In genomic region chr14:66508846-66509621, GRCh38 we compare ENCODE assay signal across 9 cellular contexts. TPM values are rescaled to one million over a fixed set of nuclear protein-coding genes. Genes with fewer than 3 reads are reported as not detected.
DNase-seq lines count a peak whose midpoint lies in the region; ATAC-seq, FAIRE-seq and TF ChIP-seq lines count a peak whose summit lies in the region.
"Had no signal": no experiment of that assay in that cellular context is flagged by ENCODE, and none has a peak within 500 bp of the region (broad histone marks: within the 10 kb centered on the region; RNA-seq: fewer than 3 reads in every experiment).

No MANE protein-coding gene starts in this region.

- 0% methylated on average over 40 to 48 of the region's 57 CpGs for WGBS in tibial nerve, 2 donors

- ATAC-seq in HG02759 (IDR thresholded peaks at IDR 0.05; ENCODE audit: unreplicated experiment) (peak; percentile 25), Panc1 (peak; percentile 16; the same call in 1 of the 2 replicates), HG03469 (IDR thresholded peaks at IDR 0.05; ENCODE audit: unreplicated experiment) (no peak)

- BruUV-seq in Panc1 (replicated peaks; lab: Mats Ljungman, UMichigan), result no TSS peak

- TF ChIP-seq EP300 in tibial nerve (IDR thresholded peaks at IDR 0.05), result no peak

- peak overlapping the region; percentile 85 for H2AFZ ChIP-seq in neuron (ENCODE audit: low read depth, low read length)

- DNase-seq in GM13977 (ENCODE audit: low spot score) (peak; percentile 80), Panc1 (ENCODE audit: low read depth, low spot score) (no peak), frontal cortex (ENCODE audit: low spot score in 2 of 2) (peak; percentile 29 to 39), tibial nerve (ENCODE audit: low spot score in 2 of 2) (peak; percentile 27 to 30)
- DNase-seq in activated naive CD4-positive, alpha-beta T cell treated with Interleukin-2 at 50 U/mL for 16 hours, result peak; percentile 63

- no peak for TF ChIP-seq POLR2A in tibial nerve (IDR thresholded peaks at IDR 0.05)

- CTCF ChIA-PET in Panc1 (lab: Charles Lee), result no interaction called here

- H3K4me1 ChIP-seq in Panc1 (ENCODE audit: control insufficient read depth, insufficient read depth, low read length) (peaks cover 3% of the 10 kb centered on the region; the same call in 1 of the 2 replicates), neuron (ENCODE audit: insufficient read depth, low read length) (peaks cover 20% of the 10 kb centered on the region), tibial nerve (peaks cover 0 to 21% (median 3%) of the 10 kb centered on the region in 4 donors)

- intact Hi-C loops in Panc1 (cut with micrococcal nuclease; ENCODE audit: unreplicated experiment), result no loop called here

- H3K4me3 ChIP-seq in Panc1 (ENCODE audit: low read depth in 2 of 2, low read length in 2 of 2), result peak overlapping the region; percentile 70 to 95
- peak overlapping the region; percentile 70 for H3K4me3 ChIP-seq in neuron (ENCODE audit: low read length)
- H3K4me3 ChIP-seq in tibial nerve, result peak overlapping the region; percentile 60 to 93 (median 82)

- TF ChIP-seq CTCF in GM13977 (IDR thresholded peaks at IDR 0.05; ENCODE audit: extremely low read depth, insufficient read depth, missing control alignments), result no peak
- TF ChIP-seq CTCF in Panc1 (IDR thresholded peaks at IDR 0.05), result no peak
- TF ChIP-seq CTCF in tibial nerve (IDR thresholded peaks at IDR 0.05), result no peak

- H3K9me3 ChIP-seq in Panc1 (ENCODE audit: control insufficient read depth, insufficient read depth, low read depth, low read length) (no peaks in the 10 kb centered on the region), neuron (ENCODE audit: low read length) (no peaks in the 10 kb centered on the region), tibial nerve (no peaks in the 10 kb centered on the region)

- H3K27ac ChIP-seq in Panc1 (ENCODE audit: low read length), result peak overlapping the region; percentile 81
- peak overlapping the region; percentile 79 to 93 (median 86) for H3K27ac ChIP-seq in tibial nerve

- H3K27me3 ChIP-seq in Panc1 (ENCODE audit: control insufficient read depth, insufficient read depth, low read length) (no peaks in the 10 kb centered on the region), neuron (ENCODE audit: insufficient read depth, low read length) (no peaks in the 10 kb centered on the region), tibial nerve (no peaks in the 10 kb centered on the region)

- no peaks in the 10 kb centered on the region; the same call in 1 of the 2 replicates for H3K36me3 ChIP-seq in Panc1 (ENCODE audit: control insufficient read depth, insufficient read depth, low read length)
- H3K36me3 ChIP-seq in neuron (ENCODE audit: insufficient read depth, low read length), result no peaks in the 10 kb centered on the region
- H3K36me3 ChIP-seq in tibial nerve, result no peaks in the 10 kb centered on the region

- POLR2A ChIA-PET in Panc1 (lab: Charles Lee), result no interaction called here

- in situ Hi-C loops in GM13977 (cut with MboI; ENCODE audit: low pct_unique_long_range_greater_than_20kb, low sequenced_read_pairs, unreplicated experiment), result no loop called here
- in situ Hi-C loops in Panc1 (cut with HindIII; ENCODE audit: low pct_unique_long_range_greater_than_20kb, low sequenced_read_pairs), result no loop called here

- FAIRE-seq in frontal cortex (lab: Jason Lieb, UNC), result no peak

RNA-seq across cellular contexts. Expression of gene GPHN, which starts 1.1 kb away (rescaled TPM):
- total RNA-seq in Panc1 (2021; ENCODE audit: unreplicated experiment), result 26.6 TPM
- polyA plus RNA-seq in Panc1 (2012; ENCODE audit: insufficient read length), result 14.7 TPM
- total RNA-seq in frontal cortex, result 102 TPM
- total RNA-seq in tibial nerve, result 10 to 100 TPM; 16.3 to 73.0 (median 36.8) TPM

RNA-seq across cellular contexts. Expression of gene CCDC196, which starts 22.9 kb away (rescaled TPM):
- not detected for total RNA-seq in Panc1 (2021; ENCODE audit: unreplicated experiment)
- not detected for polyA plus RNA-seq in Panc1 (2012; ENCODE audit: insufficient read length)
- total RNA-seq in frontal cortex, result not detected
- total RNA-seq in tibial nerve, result not detected
- total RNA-seq: renal cortical epithelial cell had no signal
